In genomic region chr3:197949191-197949766, GRCh38 we compare ENCODE assay signal across 8 cellular contexts. TPM values are rescaled to one million over a fixed set of nuclear protein-coding genes. Genes with fewer than 3 reads are reported as not detected.
DNase-seq lines count a peak whose midpoint lies in the region; ATAC-seq and TF ChIP-seq lines count a peak whose summit lies in the region.

No MANE protein-coding gene starts in this region.

- H3K36me3 ChIP-seq in hepatocyte (replicated peaks; ENCODE audit: insufficient read depth, low read depth) (peaks cover 6% of the 10 kb centered on the region), stomach (peaks cover 27 to 32% (median 32%) of the 10 kb centered on the region in 4 donors)

- no peak for TF ChIP-seq EP300 in stomach (IDR thresholded peaks at IDR 0.05)

- intact Hi-C loops in activated B cell treated with CpG ODN at 0.5 μM for 24 hours (cut with micrococcal nuclease) = loop anchor here (10.0 kb wide), 1 partner anchor 214 kb away; the partner anchor contains the start of gene RUBCN
- intact Hi-C loops in stomach (cut with DNase I; ENCODE audit: low total_unique reads) = no loop called here

- H3K9me3 ChIP-seq in hepatocyte (ENCODE audit: low read depth) (no peaks in the 10 kb centered on the region), stomach (no peaks in the 10 kb centered on the region)

- H3K4me1 ChIP-seq in hepatocyte (ENCODE audit: insufficient read depth) (peaks cover 27% of the 10 kb centered on the region), stomach (peaks cover 32 to 44% (median 41%) of the 10 kb centered on the region in 4 donors)

- peak overlapping the region; percentile 82 for H3K27ac ChIP-seq in hepatocyte
- H3K27ac ChIP-seq in stomach = peak overlapping the region; percentile 85 to 89 (median 86)

- H3K27me3 ChIP-seq in hepatocyte (no peaks in the 10 kb centered on the region), stomach (no peaks in the 10 kb centered on the region)

- ATAC-seq in activated B cell treated with CpG ODN at 0.5 μM for 24 hours (ENCODE audit: low read depth) (no peak), left lobe of liver (no peak)

- 28% methylated on average over 16 of the region's 16 CpGs for WGBS in hepatocyte (ENCODE audit: low lambda C conversion rate, missing lambda C conversion rate)
- 15 to 25% (median 20%) methylated on average over 16 of the region's 16 CpGs for WGBS in stomach, 5 donors

- peaks cover 41% of the 10 kb centered on the region for H3K4me1 Mint-ChIP-seq in activated B cell treated with CpG ODN at 0.5 μM for 24 hours

- peaks cover 40% of the 10 kb centered on the region for H3K79me2 ChIP-seq in hepatocyte

- TF ChIP-seq POLR2A in stomach (IDR thresholded peaks at IDR 0.05) = no peak

- CTCF ChIA-PET in activated B cell treated with CpG ODN at 0.5 μM for 24 hours (lab: Charles Lee) = interaction anchor here (2.9 kb wide), 1 partner anchor 131 kb away, joined by 9 read pairs; no protein-coding TSS in a partner anchor

- H3K4me2 ChIP-seq in hepatocyte = peak overlapping the region; percentile 94

- DNase-seq in DMS53 (lab: John Stamatoyannopoulos, UW) (peak; percentile 49), DMS53 treated with DMSO at 0.1 percent for 48 hours (lab: John Stamatoyannopoulos, UW; ENCODE audit: unreplicated experiment) (no peak), activated B cell treated with CpG ODN at 0.5 μM for 24 hours (no peak), hepatocyte (ENCODE audit: low spot score) (no peak), stomach (no peak), left lobe of liver (ENCODE audit: low spot score) (no peak), NCI-H510A treated with DMSO at 0.1 percent for 48 hours (lab: John Stamatoyannopoulos, UW) (no peak), DMS79 (lab: John Stamatoyannopoulos, UW) (no peak)

- no peaks in the 10 kb centered on the region for H3K27me3 Mint-ChIP-seq in activated B cell treated with CpG ODN at 0.5 μM for 24 hours

- peaks cover 35% of the 10 kb centered on the region for H4K20me1 ChIP-seq in hepatocyte (ENCODE audit: insufficient read depth, poor library complexity, severe bottlenecking)

- H3K27ac Mint-ChIP-seq in activated B cell treated with CpG ODN at 0.5 μM for 24 hours = peak overlapping the region; percentile 99

- H3K4me3 Mint-ChIP-seq in activated B cell treated with CpG ODN at 0.5 μM for 24 hours = peak overlapping the region; percentile 100

- peaks cover 40% of the 10 kb centered on the region for H3K36me3 Mint-ChIP-seq in activated B cell treated with CpG ODN at 0.5 μM for 24 hours (ENCODE audit: low read depth)

- no peaks in the 10 kb centered on the region for H3K9me2 ChIP-seq in hepatocyte (replicated peaks; ENCODE audit: insufficient read depth)

- H3K9me3 Mint-ChIP-seq in activated B cell treated with CpG ODN at 0.5 μM for 24 hours = no peaks in the 10 kb centered on the region

- H3K4me3 ChIP-seq in hepatocyte (peak overlapping the region; percentile 33), stomach (peak overlapping the region; percentile 56 to 79 (median 60))

- TF ChIP-seq CTCF in activated B cell treated with CpG ODN at 0.5 μM for 24 hours (IDR thresholded peaks at IDR 0.05) (no peak), hepatocyte (IDR thresholded peaks at IDR 0.05; ENCODE audit: poor library complexity) (no peak), stomach (IDR thresholded peaks at IDR 0.05) (no peak)

- POLR2A ChIA-PET in activated B cell treated with CpG ODN at 0.5 μM for 24 hours (lab: Charles Lee) = interaction anchor here (0.5 to 2.0 kb wide), 4 partner anchors 10 to 131 kb away, joined by 3 to 13 read pairs (median 4); a partner anchor contains a TSS

- H2AFZ ChIP-seq in hepatocyte = peak overlapping the region; percentile 55

RNA-seq across cellular contexts. Expression of gene RPL35A, which starts 0.7 kb away (rescaled TPM):
- total RNA-seq in activated B cell treated with CpG ODN at 0.5 μM for 24 hours = 1,534 and 1,556 TPM in 2 replicates
- total RNA-seq in hepatocyte = 743 and 1,122 TPM in 2 replicates
- 693 and 715 TPM in 2 replicates for polyA plus RNA-seq in hepatocyte
- 100 to 1,000 TPM in 4 of 5 donors, 10 to 100 TPM in 1; 30.4 to 935 (median 568) TPM for total RNA-seq in stomach
- 1,000 to 10,000 TPM; 2,089 to 2,972 (median 2,364) TPM for polyA plus RNA-seq in stomach
- total RNA-seq in left lobe of liver = 232 TPM

RNA-seq across cellular contexts. Expression of gene LMLN, which starts 10.7 kb away (rescaled TPM):
- total RNA-seq in activated B cell treated with CpG ODN at 0.5 μM for 24 hours (2.9 and 4.1 TPM in 2 replicates), hepatocyte (2.6 and 4.5 TPM in 2 replicates), stomach (10 to 100 TPM in 2 of 5 donors, 1 to 10 TPM in 3; 1.4 to 13.8 (median 5.8) TPM), left lobe of liver (2.7 TPM)
- polyA plus RNA-seq in hepatocyte (1.4 and 4.3 TPM in 2 replicates), stomach (1 to 10 TPM in 1 of 3 donors, under 1 TPM in 2; 0.15 to 1.7 (median 0.75) TPM)
